17 cellular contexts compared by ENCODE assay signal in genomic region chr4:171719691-171720090, GRCh38.
DNase-seq lines count a peak whose midpoint lies in the region; ATAC-seq and TF ChIP-seq lines count a peak whose summit lies in the region.
"Had no signal": no experiment of that assay in that cellular context is flagged by ENCODE, and none has a peak within 500 bp of the region (broad histone marks: within the 10 kb centered on the region; RNA-seq: fewer than 3 reads in every experiment).

No MANE protein-coding gene starts in this region.

- H3K27ac ChIP-seq in SU-DHL-6 (ENCODE audit: low read depth, low read length) (no peak overlapping the region), mesendoderm (ENCODE audit: low read depth, low read length) (no peak overlapping the region)
- H3K27ac ChIP-seq: BLaER1 treated with 17β-estradiol and CSF1 and Interleukin-3, amounts not matched to agents 10 nM and 100 nM had no signal

- no peak overlapping the region for H3K27ac Mint-ChIP-seq in natural killer cell treated with Interleukin-12 subunit alpha and Interleukin-12 subunit beta and Interleukin-15 and Interleukin-18, amount 100 ng/mL, for 72 hours
- H3K27ac Mint-ChIP-seq: B cell; CD14-positive monocyte; CD4-positive, alpha-beta T cell; CD8-positive, alpha-beta memory T cell had no signal

- no peak overlapping the region for H2AK5ac ChIP-seq in mesendoderm (ENCODE audit: low read length)

- no peak overlapping the region for H4K5ac ChIP-seq in mesendoderm (ENCODE audit: low read length)

- H3K4ac ChIP-seq in mesendoderm (ENCODE audit: low read depth, low read length): no peak overlapping the region

- no peak overlapping the region for H2BK15ac ChIP-seq in mesendoderm (replicated peaks; ENCODE audit: low read depth)

- peaks cover 33% of the 10 kb centered on the region for H3K9me3 Mint-ChIP-seq in natural killer cell treated with Interleukin-12 subunit alpha and Interleukin-12 subunit beta and Interleukin-15 and Interleukin-18, amount 100 ng/mL, for 72 hours

- no peak overlapping the region for H2BK5ac ChIP-seq in mesendoderm (ENCODE audit: low read length)

- H4K20me1 ChIP-seq in SU-DHL-6 (ENCODE audit: low read depth, low read length): no peaks in the 10 kb centered on the region
- H4K20me1 ChIP-seq: BLaER1 treated with 17β-estradiol and CSF1 and Interleukin-3, amounts not matched to agents 10 nM and 100 nM had no signal

- no peak overlapping the region for H3K56ac ChIP-seq in mesendoderm (ENCODE audit: low read length)

- H3K9me3 ChIP-seq in SU-DHL-6 (ENCODE audit: insufficient read depth, low read length) (peaks cover 16% of the 10 kb centered on the region; the same call in 1 of the 2 replicates), HAP-1 (no peaks in the 10 kb centered on the region)

- no CpG with 5 or more reads among the region's 2 CpGs for WGBS in mesendoderm (ENCODE audit: extremely low coverage, insufficient coverage, low lambda C conversion rate)

- no peak overlapping the region for H3K4me3 ChIP-seq in SU-DHL-6 (ENCODE audit: insufficient read depth, low read length, poor library complexity, severe bottlenecking)
- H3K4me3 ChIP-seq in astrocyte of the spinal cord (ENCODE audit: low read depth, low read length): no peak overlapping the region
- no peak overlapping the region for H3K4me3 ChIP-seq in retinal pigment epithelial cell (ENCODE audit: low read length)
- no peak overlapping the region for H3K4me3 ChIP-seq in mesendoderm (ENCODE audit: low read length)
- H3K4me3 ChIP-seq in HAP-1: no peak overlapping the region
- H3K4me3 ChIP-seq: BLaER1 treated with 17β-estradiol and CSF1 and Interleukin-3, amounts not matched to agents 10 nM and 100 nM had no signal

- no peaks in the 10 kb centered on the region for H3K4me1 ChIP-seq in mesendoderm (ENCODE audit: control insufficient read depth, low read depth, low read length)
- H3K4me1 ChIP-seq in HAP-1: no peaks in the 10 kb centered on the region
- H3K4me1 ChIP-seq: BLaER1 treated with 17β-estradiol and CSF1 and Interleukin-3, amounts not matched to agents 10 nM and 100 nM had no signal

- DNase-seq in EH (ENCODE audit: low read depth) (peak; percentile 10), astrocyte of the spinal cord (ENCODE audit: low read depth, low spot score) (peak; percentile 6), retinal pigment epithelial cell (ENCODE audit: low read depth) (peak; percentile 2), mesendoderm (no peak), HAP-1 (ENCODE audit: low spot score in 2 of 2) (no peak)
- no peak for DNase-seq in natural killer cell treated with Interleukin-12 subunit alpha and Interleukin-12 subunit beta and Interleukin-15 and Interleukin-18, amount 100 ng/mL, for 72 hours (ENCODE audit: low spot score)
- DNase-seq: CD4-positive, alpha-beta T cell; CD8-positive, alpha-beta memory T cell; DMS 273 treated with DMSO at 0.1 percent for 48 hours; DMS79; GOT3; HCEC 1CT had no signal

- peak overlapping the region; percentile 34 for H2AFZ ChIP-seq in SU-DHL-6 (ENCODE audit: low read depth, low read length, severe bottlenecking)

- TF ChIP-seq CTCF in SU-DHL-6 (IDR thresholded peaks at IDR 0.05; ENCODE audit: insufficient read depth, low read length, poor library complexity, severe bottlenecking) (no peak), astrocyte of the spinal cord (IDR thresholded peaks at IDR 0.05; ENCODE audit: low read depth, low read length) (no peak), retinal pigment epithelial cell (conservative IDR thresholded peaks at IDR 0.05; ENCODE audit: low read depth, low read length) (no peak)

- no peak overlapping the region for H3K23ac ChIP-seq in mesendoderm (ENCODE audit: low read length)

- H3K36me3 ChIP-seq in SU-DHL-6 (ENCODE audit: low read length) (no peaks in the 10 kb centered on the region), mesendoderm (ENCODE audit: control insufficient read depth, insufficient read depth, low read length) (no peaks in the 10 kb centered on the region), HAP-1 (replicated peaks) (no peaks in the 10 kb centered on the region)
- H3K36me3 ChIP-seq: BLaER1 treated with 17β-estradiol and CSF1 and Interleukin-3, amounts not matched to agents 10 nM and 100 nM had no signal

- H3K4me1 Mint-ChIP-seq in natural killer cell treated with Interleukin-12 subunit alpha and Interleukin-12 subunit beta and Interleukin-15 and Interleukin-18, amount 100 ng/mL, for 72 hours (ENCODE audit: low read depth in 2 of 2): no peaks in the 10 kb centered on the region
- H3K4me1 Mint-ChIP-seq: B cell; CD14-positive monocyte; CD8-positive, alpha-beta memory T cell had no signal

- no peaks in the 10 kb centered on the region for H3F3A ChIP-seq in SU-DHL-6 (ENCODE audit: insufficient read depth)

- H3K27me3 Mint-ChIP-seq in natural killer cell treated with Interleukin-12 subunit alpha and Interleukin-12 subunit beta and Interleukin-15 and Interleukin-18, amount 100 ng/mL, for 72 hours: no peaks in the 10 kb centered on the region
- H3K27me3 Mint-ChIP-seq: B cell; CD4-positive, alpha-beta T cell had no signal

- no peak overlapping the region for H2BK120ac ChIP-seq in mesendoderm (ENCODE audit: low read depth, low read length)

- H3K79me2 ChIP-seq in SU-DHL-6 (ENCODE audit: insufficient read depth, low read length) (no peaks in the 10 kb centered on the region), mesendoderm (ENCODE audit: control insufficient read depth, insufficient read depth, low read length) (no peaks in the 10 kb centered on the region)

- H3K9ac ChIP-seq in SU-DHL-6 (ENCODE audit: low read length): no peak overlapping the region
- no peak overlapping the region for H3K9ac ChIP-seq in mesendoderm (ENCODE audit: low read length)
- H3K9ac ChIP-seq: BLaER1 treated with 17β-estradiol and CSF1 and Interleukin-3, amounts not matched to agents 10 nM and 100 nM had no signal

- H3K4me3 Mint-ChIP-seq in natural killer cell treated with Interleukin-12 subunit alpha and Interleukin-12 subunit beta and Interleukin-15 and Interleukin-18, amount 100 ng/mL, for 72 hours: no peak overlapping the region
- H3K4me3 Mint-ChIP-seq: B cell; CD14-positive monocyte; CD4-positive, alpha-beta T cell; CD8-positive, alpha-beta memory T cell had no signal

- in situ Hi-C loops in astrocyte of the spinal cord (cut with HindIII; ENCODE audit: low sequenced_read_pairs) (no loop called here), HAP-1 (cut with MboI; ENCODE audit: low sequenced_read_pairs) (no loop called here)

- H3K18ac ChIP-seq in mesendoderm (ENCODE audit: low read length): no peak overlapping the region

- peaks cover 6% of the 10 kb centered on the region for H3K36me3 Mint-ChIP-seq in natural killer cell treated with Interleukin-12 subunit alpha and Interleukin-12 subunit beta and Interleukin-15 and Interleukin-18, amount 100 ng/mL, for 72 hours
- H3K36me3 Mint-ChIP-seq: CD14-positive monocyte; CD8-positive, alpha-beta memory T cell had no signal

- H3K27me3 ChIP-seq in SU-DHL-6 (ENCODE audit: low read length) (no peaks in the 10 kb centered on the region), mesendoderm (ENCODE audit: insufficient read depth, low read length, poor library complexity) (no peaks in the 10 kb centered on the region), HAP-1 (ENCODE audit: low read depth) (no peaks in the 10 kb centered on the region)
- H3K27me3 ChIP-seq: BLaER1 treated with 17β-estradiol and CSF1 and Interleukin-3, amounts not matched to agents 10 nM and 100 nM had no signal

- no peak for ATAC-seq in natural killer cell treated with Interleukin-12 subunit alpha and Interleukin-12 subunit beta and Interleukin-15 and Interleukin-18, amount 100 ng/mL, for 72 hours
- ATAC-seq in HG03045 (IDR thresholded peaks at IDR 0.05; ENCODE audit: unreplicated experiment): no peak

- no peaks in the 10 kb centered on the region for H3K9me2 ChIP-seq in SU-DHL-6 (replicated peaks; ENCODE audit: insufficient read depth, low read length)

- H3K79me1 ChIP-seq in mesendoderm (ENCODE audit: low read length): no peaks in the 10 kb centered on the region

- no peak overlapping the region for H4K8ac ChIP-seq in mesendoderm (ENCODE audit: low read depth, low read length)

- H3K4me2 ChIP-seq in SU-DHL-6 (ENCODE audit: low read depth, low read length, poor library complexity, severe bottlenecking) (no peak overlapping the region), mesendoderm (ENCODE audit: low read length) (no peak overlapping the region)
- H3K4me2 ChIP-seq: BLaER1 treated with 17β-estradiol and CSF1 and Interleukin-3, amounts not matched to agents 10 nM and 100 nM had no signal

Comparison
In these comparisons a context has a peak if more than half of its experiments do, and no peak if none do; other contexts are left out.
1. DNase-seq: peak in EH (single experiment), astrocyte of the spinal cord (single experiment) and retinal pigment epithelial cell (single experiment); none in mesendoderm (single experiment), HAP-1 (0 of 2) and natural killer cell treated with Interleukin-12 subunit alpha and Interleukin-12 subunit beta and Interleukin-15 and Interleukin-18, amount 100 ng/mL, for 72 hours (single experiment).